ENCODE assay signal across 21 cellular contexts in genomic region chr13:91361755-91362271, GRCh38. TPM values are rescaled to one million over a fixed set of nuclear protein-coding genes. Genes with fewer than 3 reads are reported as not detected.
"Had no signal": no experiment of that assay in that cellular context is flagged by ENCODE, and none has a peak within 500 bp of the region (broad histone marks: within the 10 kb centered on the region; RNA-seq: fewer than 3 reads in every experiment).

No MANE protein-coding gene starts in this region.

- H3K27me3 ChIP-seq: adrenal gland, esophagus muscularis mucosa, hepatocyte had no signal

- H3K79me2 ChIP-seq: hepatocyte had no signal

- H3K36me3 ChIP-seq: adrenal gland had no signal

- H3K27me3 Mint-ChIP-seq: central memory CD8-positive, alpha-beta T cell; memory B cell; stimulated activated naive CD8-positive, alpha-beta T cell treated with anti-CD3 and anti-CD28 coated beads, Interleukin-15, amount 100 ng/mL, for 72 hours; type B pancreatic cell had no signal

- H3K4me2 ChIP-seq: hepatocyte, smooth muscle cell had no signal

- H2AFZ ChIP-seq: hepatocyte had no signal

- H3K9me3 Mint-ChIP-seq: central memory CD8-positive, alpha-beta T cell; memory B cell; natural killer cell; stimulated activated naive CD8-positive, alpha-beta T cell treated with anti-CD3 and anti-CD28 coated beads, Interleukin-15, amount 100 ng/mL, for 72 hours; type B pancreatic cell had no signal

- H3K4me1 ChIP-seq: adrenal gland, esophagus muscularis mucosa had no signal

- DNase-seq: activated CD4-positive, alpha-beta T cell treated with anti-CD3 and anti-CD28 coated beads for 1 hour; activated CD4-positive, alpha-beta T cell treated with anti-CD3 and anti-CD28 coated beads, Interleukin-2, amount 50 U/mL, for 4 hours; activated effector memory CD4-positive, alpha-beta T cell treated with Interleukin-2 at 50 U/mL for 16 hours; activated naive CD4-positive, alpha-beta T cell treated with anti-CD3 and anti-CD28 coated beads, Interleukin-2, amount 50 U/mL, for 16 hours; activated T-cell treated with anti-CD3 and anti-CD28 coated beads, Interleukin-2, amount 50 U/mL, for 1 hour; adrenal gland; cortex of kidney; effector CD4-positive, alpha-beta T cell; islet precursor cell; natural killer cell; right cardiac atrium; stimulated activated naive CD8-positive, alpha-beta T cell treated with anti-CD3 and anti-CD28 coated beads, Interleukin-15, amount 100 ng/mL, for 72 hours; T-helper 1 cell; T1000 had no signal

- H3K9me3 ChIP-seq: adrenal gland, esophagus muscularis mucosa had no signal

- H3K36me3 Mint-ChIP-seq: natural killer cell had no signal

- H3K4me3 Mint-ChIP-seq: central memory CD8-positive, alpha-beta T cell; memory B cell; natural killer cell; stimulated activated naive CD8-positive, alpha-beta T cell treated with anti-CD3 and anti-CD28 coated beads, Interleukin-15, amount 100 ng/mL, for 72 hours; type B pancreatic cell had no signal

- ATAC-seq: natural killer cell; right cardiac atrium; stimulated activated naive CD8-positive, alpha-beta T cell treated with anti-CD3 and anti-CD28 coated beads, Interleukin-15, amount 100 ng/mL, for 72 hours had no signal

- H3K27ac ChIP-seq: adrenal gland, esophagus muscularis mucosa, hepatocyte had no signal

- H3K4me3 ChIP-seq: adrenal gland, esophagus muscularis mucosa, hepatocyte, smooth muscle cell had no signal

- H3K27ac Mint-ChIP-seq: memory B cell; natural killer cell; stimulated activated naive CD8-positive, alpha-beta T cell treated with anti-CD3 and anti-CD28 coated beads, Interleukin-15, amount 100 ng/mL, for 72 hours; type B pancreatic cell had no signal

- H3K4me1 Mint-ChIP-seq: central memory CD8-positive, alpha-beta T cell; natural killer cell had no signal

RNA-seq across cellular contexts. Expression of gene GPC5, which starts 36.6 kb away (rescaled TPM):
- total RNA-seq: fibroblast of villous mesenchyme, natural killer cell had no signal
